In genomic region chr4:87978656-87979055, GRCh38 we compare ENCODE assay signal across 18 cellular contexts. TPM values are rescaled to one million over a fixed set of nuclear protein-coding genes. Genes with fewer than 3 reads are reported as not detected.
DNase-seq lines count a peak whose midpoint lies in the region; ATAC-seq and TF ChIP-seq lines count a peak whose summit lies in the region.
"Had no signal": no experiment of that assay in that cellular context is flagged by ENCODE, and none has a peak within 500 bp of the region (broad histone marks: within the 10 kb centered on the region; RNA-seq: fewer than 3 reads in every experiment).

No MANE protein-coding gene starts in this region.

- no peak overlapping the region for H3K4me3 Mint-ChIP-seq in T-helper 2 cell treated with Interferon-gamma antibody and Interleukin-4, amounts not matched to agents 5 μg/mL and 100 μg/mL, for 36 hours
- H3K4me3 Mint-ChIP-seq: activated naive CD8-positive, alpha-beta T cell treated with anti-CD3 and anti-CD28 coated beads for 36 hours; IgD-negative memory B cell; immature natural killer cell had no signal

- H3K36me3 Mint-ChIP-seq in T-helper 2 cell treated with Interferon-gamma antibody and Interleukin-4, amounts not matched to agents 5 μg/mL and 100 μg/mL, for 36 hours (ENCODE audit: low read depth), result no peaks in the 10 kb centered on the region
- H3K36me3 Mint-ChIP-seq: activated naive CD8-positive, alpha-beta T cell treated with anti-CD3 and anti-CD28 coated beads for 36 hours; IgD-negative memory B cell; immature natural killer cell had no signal

- no peak overlapping the region for H2BK120ac ChIP-seq in neuronal stem cell (ENCODE audit: low read depth, low read length)

- no peak overlapping the region for H4K8ac ChIP-seq in neuronal stem cell (ENCODE audit: low read depth, low read length)

- H2AFZ ChIP-seq in neuronal stem cell (ENCODE audit: low read length), result no peak overlapping the region

- no CpG with 5 or more reads among the region's 4 CpGs for WGBS in neuronal stem cell (ENCODE audit: extremely low coverage in 2 of 2, insufficient read length in 2 of 2, insufficient replicate concordance in 1 of 2), 2 donors

- H3K4me1 Mint-ChIP-seq in T-helper 2 cell treated with Interferon-gamma antibody and Interleukin-4, amounts not matched to agents 5 μg/mL and 100 μg/mL, for 36 hours (ENCODE audit: low read depth), result peaks cover 4% of the 10 kb centered on the region

- H2BK5ac ChIP-seq in neuronal stem cell (ENCODE audit: low read length), result no peak overlapping the region

- H2BK15ac ChIP-seq in neuronal stem cell (ENCODE audit: low read length), result no peak overlapping the region

- peaks cover 0 to 2% of the 10 kb centered on the region in 2 donors for H3K9me3 ChIP-seq in neuronal stem cell (replicated peaks in 1 of 2; ENCODE audit: control insufficient read depth in 2 of 2, insufficient read depth in 1 of 2, low read depth in 1 of 2, low read length in 2 of 2)
- H3K9me3 ChIP-seq: BLaER1 treated with 17β-estradiol and CSF1 and Interleukin-3, amounts not matched to agents 10 nM and 100 nM had no signal

- H2AK5ac ChIP-seq in neuronal stem cell (ENCODE audit: low read depth, low read length), result no peak overlapping the region

- no peak overlapping the region for H3K27ac ChIP-seq in neuronal stem cell (replicated peaks; ENCODE audit: low read length)
- H3K27ac ChIP-seq: coronary artery had no signal

- no peak overlapping the region for H3K4me2 ChIP-seq in neuronal stem cell (ENCODE audit: insufficient read depth, low read length, poor library complexity, severe bottlenecking)

- H3K79me1 ChIP-seq in neuronal stem cell (ENCODE audit: low read depth, low read length), result no peaks in the 10 kb centered on the region

- H3K27me3 Mint-ChIP-seq in T-helper 2 cell treated with Interferon-gamma antibody and Interleukin-4, amounts not matched to agents 5 μg/mL and 100 μg/mL, for 36 hours (ENCODE audit: low read depth), result peaks cover 45% of the 10 kb centered on the region

- no peak overlapping the region for H3K9ac ChIP-seq in neuronal stem cell (ENCODE audit: low read depth, low read length, poor library complexity)

- H4K91ac ChIP-seq in neuronal stem cell (ENCODE audit: low read depth, low read length, poor library complexity), result no peak overlapping the region

- H3K27me3 ChIP-seq in neuronal stem cell (ENCODE audit: control insufficient read depth in 3 of 3, insufficient read depth in 3 of 3, low read depth in 1 of 3, low read length in 3 of 3), result no peaks in the 10 kb centered on the region
- H3K27me3 ChIP-seq: BLaER1 treated with 17β-estradiol and CSF1 and Interleukin-3, amounts not matched to agents 10 nM and 100 nM had no signal

- no peak overlapping the region for H3K23ac ChIP-seq in neuronal stem cell (ENCODE audit: low read depth, low read length, poor library complexity)

- H3K4ac ChIP-seq in neuronal stem cell (ENCODE audit: low read length), result no peak overlapping the region

- ATAC-seq in omental fat pad (ENCODE audit: low FRiP score), result no peak

- H3K27ac Mint-ChIP-seq in T-helper 2 cell treated with Interferon-gamma antibody and Interleukin-4, amounts not matched to agents 5 μg/mL and 100 μg/mL, for 36 hours, result no peak overlapping the region
- H3K27ac Mint-ChIP-seq: activated naive CD8-positive, alpha-beta T cell treated with anti-CD3 and anti-CD28 coated beads for 36 hours; IgD-negative memory B cell; immature natural killer cell had no signal

- TF ChIP-seq CTCF in omental fat pad (IDR thresholded peaks at IDR 0.05), result no peak

- H3K4me1 ChIP-seq in neuronal stem cell (ENCODE audit: control insufficient read depth in 2 of 2, insufficient read depth in 1 of 2, low read depth in 1 of 2, low read length in 2 of 2), result peaks cover 0 to 13% of the 10 kb centered on the region in 2 donors

- no peak overlapping the region for H3K14ac ChIP-seq in neuronal stem cell (ENCODE audit: low read length)

- H3K4me3 ChIP-seq in neuronal stem cell (ENCODE audit: low read length in 2 of 2), result no peak overlapping the region
- H3K4me3 ChIP-seq: coronary artery had no signal

- no peak overlapping the region for H3K18ac ChIP-seq in neuronal stem cell (ENCODE audit: low read length)

- DNase-seq in AG20443 (ENCODE audit: low spot score) (peak; percentile 12), NCI-H226 (peak; percentile 10), cerebellar cortex (ENCODE audit: low spot score) (peak; percentile 22), kidney tubule cell (ENCODE audit: low spot score) (peak; percentile 89), neuronal stem cell (ENCODE audit: low spot score) (no peak), omental fat pad (ENCODE audit: low spot score) (no peak)
- DNase-seq in T-helper 2 cell treated with Interferon-gamma antibody and Interleukin-4, amounts not matched to agents 5 μg/mL and 100 μg/mL, for 36 hours (ENCODE audit: low spot score), result no peak
- DNase-seq in activated CD4-positive, alpha-beta T cell treated with anti-CD3 and anti-CD28 coated beads for 48 hours, result no peak
- DNase-seq: activated CD8-positive, alpha-beta memory T cell treated with anti-CD3 and anti-CD28 coated beads, Interleukin-2, amount 50 U/mL, for 4 hours; activated naive CD8-positive, alpha-beta T cell treated with anti-CD3 and anti-CD28 coated beads for 36 hours; GDM1; immature natural killer cell; NCI-H526 treated with DMSO at 0.1 percent for 48 hours; SIG-M5; stimulated activated CD4-positive, alpha-beta T cell treated with anti-CD3 and anti-CD28 coated beads, Interleukin-2, amount 100 ng/mL, for 24 hours had no signal

- H3K36me3 ChIP-seq in neuronal stem cell (replicated peaks in 1 of 2; ENCODE audit: control insufficient read depth in 2 of 2, insufficient read depth in 2 of 2, low read length in 2 of 2), result no peaks in the 10 kb centered on the region

- no peaks in the 10 kb centered on the region for H3K9me3 Mint-ChIP-seq in T-helper 2 cell treated with Interferon-gamma antibody and Interleukin-4, amounts not matched to agents 5 μg/mL and 100 μg/mL, for 36 hours
- H3K9me3 Mint-ChIP-seq: activated naive CD8-positive, alpha-beta T cell treated with anti-CD3 and anti-CD28 coated beads for 36 hours; immature natural killer cell had no signal

- H2BK12ac ChIP-seq in neuronal stem cell (ENCODE audit: low read length), result no peak overlapping the region

RNA-seq across cellular contexts. Expression of gene SPP1, which starts 3.1 kb away (rescaled TPM):
- polyA plus RNA-seq in neuronal stem cell (2013, experiment 1 of 2), result 1.2 TPM
- polyA plus RNA-seq in neuronal stem cell (2013, experiment 2 of 2), result 1.6 TPM
- total RNA-seq in omental fat pad, result 1,000 to 10,000 TPM in 1 of 4 donors, 10 to 100 TPM in 1, 1 to 10 TPM in 2; 7.9 to 1,073 (median 45.8) TPM
- polyA plus RNA-seq: IgD-negative memory B cell, immature natural killer cell had no signal

RNA-seq across cellular contexts. Expression of gene PKD2, which starts 28.8 kb away (rescaled TPM):
- 10.3 TPM for polyA plus RNA-seq in neuronal stem cell (2013, experiment 1 of 2)
- polyA plus RNA-seq in neuronal stem cell (2013, experiment 2 of 2), result 11.0 TPM
- 100 to 1,000 TPM in 1 of 4 donors, 10 to 100 TPM in 3; 66.5 to 130 (median 88.6) TPM for total RNA-seq in omental fat pad

Comparison
In these comparisons a context has a peak if more than half of its experiments do, and no peak if none do; other contexts are left out.
1. DNase-seq: peak in AG20443 (single experiment), NCI-H226 (single experiment), cerebellar cortex (single experiment) and kidney tubule cell (single experiment); none in T-helper 2 cell treated with Interferon-gamma antibody and Interleukin-4, amounts not matched to agents 5 μg/mL and 100 μg/mL, for 36 hours (single experiment), neuronal stem cell (single experiment), omental fat pad (single experiment) and activated CD4-positive, alpha-beta T cell treated with anti-CD3 and anti-CD28 coated beads for 48 hours (single experiment).